Comparison of ENCODE assay signal across 10 cellular contexts in genomic region chr11:72750556-72751292, GRCh38. TPM values are rescaled to one million over a fixed set of nuclear protein-coding genes. Genes with fewer than 3 reads are reported as not detected.
A peak's percentile ranks its signal among the peaks of the same experiment; 100 is the strongest.
DNase-seq lines count a peak whose midpoint lies in the region; ATAC-seq, FAIRE-seq and TF ChIP-seq lines count a peak whose summit lies in the region.
"Had no signal": no experiment of that assay in that cellular context is flagged by ENCODE, and none has a peak within 500 bp of the region (broad histone marks: within the 10 kb centered on the region; RNA-seq: fewer than 3 reads in every experiment).

No MANE protein-coding gene starts in this region.

- H3K27me3 Mint-ChIP-seq in astrocyte (ENCODE audit: low read depth, unreplicated experiment) (no peaks in the 10 kb centered on the region), mesothelial cell of epicardium (ENCODE audit: low read depth) (no peaks in the 10 kb centered on the region)

- H3K36me3 Mint-ChIP-seq in astrocyte (ENCODE audit: low read depth, unreplicated experiment) (peaks cover 16% of the 10 kb centered on the region), mesothelial cell of epicardium (peaks cover 8% of the 10 kb centered on the region)

- peak overlapping the region; percentile 92 for H3K4me2 ChIP-seq in astrocyte (ENCODE audit: low read length)

- peaks cover 39% of the 10 kb centered on the region for H4K20me1 ChIP-seq in astrocyte (ENCODE audit: insufficient read depth, low read length)

- in situ Hi-C loops in HAP-1 (cut with MboI; ENCODE audit: low sequenced_read_pairs): no loop called here

- peak overlapping the region; percentile 88 for H3K4me3 Mint-ChIP-seq in astrocyte (ENCODE audit: unreplicated experiment)
- peak overlapping the region; percentile 94 for H3K4me3 Mint-ChIP-seq in mesothelial cell of epicardium

- peaks cover 22% of the 10 kb centered on the region for H3K79me2 ChIP-seq in astrocyte (ENCODE audit: insufficient read depth, low read length)

- POLR2A ChIA-PET in AG04450 (lab: Yijun Ruan, JAX): no interaction called here

- H3K4me1 ChIP-seq in HAP-1 (peaks cover 9% of the 10 kb centered on the region), astrocyte (ENCODE audit: insufficient read depth, low read length) (peaks cover 19% of the 10 kb centered on the region)

- H3K9ac ChIP-seq in astrocyte (ENCODE audit: low read length): peak overlapping the region; percentile 77

- no peak overlapping the region for H2AFZ ChIP-seq in astrocyte (ENCODE audit: low read depth, low read length)

- TF ChIP-seq CTCF in AG04450 (IDR thresholded peaks at IDR 0.05; ENCODE audit: low read depth, low read length) (no peak), astrocyte (IDR thresholded peaks at IDR 0.05; ENCODE audit: insufficient read depth, low read depth, low read length) (no peak), mesothelial cell of epicardium (IDR thresholded peaks at IDR 0.05; ENCODE audit: unreplicated experiment) (no peak)

- no peaks in the 10 kb centered on the region for H3K27me3 ChIP-seq in AG04450 (ENCODE audit: control insufficient read depth, insufficient read depth, low read length)
- no peaks in the 10 kb centered on the region for H3K27me3 ChIP-seq in HAP-1 (ENCODE audit: low read depth)
- H3K27me3 ChIP-seq in astrocyte (ENCODE audit: insufficient read depth, low read length): no peaks in the 10 kb centered on the region

- FAIRE-seq in astrocyte (lab: Jason Lieb, UNC): no peak

- no peak for ATAC-seq in GM18517 (IDR thresholded peaks at IDR 0.05; ENCODE audit: unreplicated experiment)

- DNase-seq in AG04450 (ENCODE audit: low read depth, low spot score) (no peak), HAP-1 (ENCODE audit: low spot score in 2 of 2) (peak in 1 of 2 experiments; percentile 27), astrocyte (ENCODE audit: low read depth) (no peak), mesothelial cell of epicardium (ENCODE audit: low spot score in 2 of 2, unreplicated experiment in 2 of 2) (no peak), MV-4-11 (lab: John Stamatoyannopoulos, UW) (no peak), COLO829 (ENCODE audit: low spot score) (no peak)
- no peak for DNase-seq in stimulated activated CD4-positive, alpha-beta T cell treated with anti-CD3 and anti-CD28 coated beads, Interleukin-2, amount 100 ng/mL, for 24 hours
- DNase-seq: left ventricle myocardium superior, NCI-H526 treated with DMSO at 0.1 percent for 48 hours had no signal

- CTCF ChIA-PET in AG04450 (lab: Charles Lee): no interaction called here

- H3K4me1 Mint-ChIP-seq in astrocyte (ENCODE audit: low read depth, unreplicated experiment): peaks cover 10% of the 10 kb centered on the region
- H3K4me1 Mint-ChIP-seq in mesothelial cell of epicardium: peaks cover 16% of the 10 kb centered on the region

- H3K27ac ChIP-seq in AG04450 (ENCODE audit: low read depth, low read length): no peak overlapping the region
- no peak overlapping the region for H3K27ac ChIP-seq in astrocyte (ENCODE audit: low read depth, low read length)

- H3K36me3 ChIP-seq in HAP-1 (replicated peaks) (no peaks in the 10 kb centered on the region), astrocyte (ENCODE audit: insufficient read depth, low read length) (no peaks in the 10 kb centered on the region)

- H3K4me3 ChIP-seq in AG04450 (ENCODE audit: low read depth, low read length): peak overlapping the region; percentile 79
- H3K4me3 ChIP-seq in HAP-1: peak overlapping the region; percentile 77
- no peak overlapping the region for H3K4me3 ChIP-seq in astrocyte (ENCODE audit: insufficient read depth, low read depth, low read length)

- H3K9me3 ChIP-seq in AG04450 (ENCODE audit: control insufficient read depth, insufficient read depth, low read length) (no peaks in the 10 kb centered on the region), HAP-1 (no peaks in the 10 kb centered on the region), astrocyte (ENCODE audit: insufficient read depth, low read depth, low read length) (no peaks in the 10 kb centered on the region)

- peak overlapping the region; percentile 9 for H3K27ac Mint-ChIP-seq in astrocyte (ENCODE audit: unreplicated experiment)
- H3K27ac Mint-ChIP-seq in mesothelial cell of epicardium: no peak overlapping the region

- no peaks in the 10 kb centered on the region for H3K9me3 Mint-ChIP-seq in astrocyte (ENCODE audit: unreplicated experiment)
- H3K9me3 Mint-ChIP-seq in mesothelial cell of epicardium: no peaks in the 10 kb centered on the region

RNA-seq across cellular contexts. Expression of gene ARAP1, which starts 1.5 kb away (rescaled TPM):
- 52.4 and 74.8 TPM in 2 replicates for polyA plus RNA-seq in AG04450 (2011; rRNA removed)
- 90.3 and 129 TPM in 2 replicates for polyA minus RNA-seq in AG04450 (2011; rRNA and poly(A)+ RNA removed)
- total RNA-seq in astrocyte (31.9 and 33.8 TPM in 2 replicates), mesothelial cell of epicardium (154 to 163 TPM (median 155 TPM) in 3 replicates)

RNA-seq across cellular contexts. Expression of gene STARD10, which starts 43.1 kb away (rescaled TPM):
- 38.4 and 49.0 TPM in 2 replicates for polyA plus RNA-seq in AG04450 (2011; rRNA removed)
- polyA minus RNA-seq in AG04450 (2011; rRNA and poly(A)+ RNA removed): 31.1 and 45.9 TPM in 2 replicates
- total RNA-seq in astrocyte (38.4 and 42.3 TPM in 2 replicates), mesothelial cell of epicardium (51.1 to 54.9 TPM (median 54.7 TPM) in 3 replicates)
